In genomic region chr6:16522937-16523336, GRCh38 we compare ENCODE assay signal across 23 cellular contexts.
"Had no signal": no experiment of that assay in that cellular context is flagged by ENCODE, and none has a peak within 500 bp of the region (broad histone marks: within the 10 kb centered on the region; RNA-seq: fewer than 3 reads in every experiment).

No MANE protein-coding gene starts in this region.

- H3K36me3 ChIP-seq: colonic mucosa, ovary, vagina had no signal

- H3K27me3 Mint-ChIP-seq: progenitor cell of endocrine pancreas; stimulated activated naive CD8-positive, alpha-beta T cell treated with anti-CD3 and anti-CD28 coated beads, Interleukin-15, Interleukin-2, amounts not matched to agents 100 ng/mL and 50 ng/mL, for 24 hours had no signal

- H3K4me1 ChIP-seq: colonic mucosa had no signal

- H3K9me3 Mint-ChIP-seq: nephron; stimulated activated effector memory CD8-positive, alpha-beta T cell treated with anti-CD3 and anti-CD28 coated beads, Interleukin-12 subunit alpha, Interleukin-12 subunit beta, amount 100 ng/mL, for 72 hours had no signal

- ATAC-seq: gastroesophageal sphincter; mucosa of descending colon; sciatic nerve; stimulated activated effector memory CD8-positive, alpha-beta T cell treated with anti-CD3 and anti-CD28 coated beads, Interleukin-12 subunit alpha, Interleukin-12 subunit beta, amount 100 ng/mL, for 72 hours had no signal

- H3K27ac ChIP-seq: colonic mucosa, gastroesophageal sphincter, hepatocyte, ovary, thoracic aorta had no signal

- H3K9me3 ChIP-seq: colonic mucosa, gastroesophageal sphincter, left ventricle myocardium inferior, mucosa of descending colon, ovary, thoracic aorta, vagina had no signal

- H3K4me3 ChIP-seq: colonic mucosa, gastroesophageal sphincter, hepatocyte, left ventricle myocardium inferior, lung, mucosa of descending colon, ovary, skin epidermis, thoracic aorta, vagina had no signal

- H3K27me3 ChIP-seq: colonic mucosa, gastroesophageal sphincter, hepatocyte, ovary, vagina had no signal

- DNase-seq: activated CD4-positive, alpha-beta T cell treated with anti-CD3 and anti-CD28 coated beads for 4 hours; activated CD4-positive, alpha-beta T cell treated with anti-CD3 and anti-CD28 coated beads, Interleukin-2, amount 50 U/mL, for 4 hours; activated CD8-positive, alpha-beta memory T cell treated with anti-CD3 and anti-CD28 coated beads, Interleukin-2, amount 50 U/mL, for 4 hours; activated gamma-delta T cell treated with Interleukin-2 at 50 U/mL for 16 hours; activated naive CD4-positive, alpha-beta T cell treated with anti-CD3 and anti-CD28 coated beads, Interleukin-2, amount 50 U/mL, for 16 hours; activated T-cell treated with anti-CD3 and anti-CD28 coated beads, Interleukin-2, amount 50 U/mL, for 1 hour; colonic mucosa; effector CD8-positive, alpha-beta T cell; left ventricle myocardium inferior; mucosa of descending colon; ovary; stimulated activated CD4-positive, alpha-beta T cell treated with anti-CD3 and anti-CD28 coated beads, Interleukin-4, amount 100 ng/mL, for 24 hours had no signal

- H3K27ac Mint-ChIP-seq: progenitor cell of endocrine pancreas; stimulated activated effector memory CD8-positive, alpha-beta T cell treated with anti-CD3 and anti-CD28 coated beads, Interleukin-12 subunit alpha, Interleukin-12 subunit beta, amount 100 ng/mL, for 72 hours; stimulated activated naive CD8-positive, alpha-beta T cell treated with anti-CD3 and anti-CD28 coated beads, Interleukin-15, Interleukin-2, amounts not matched to agents 100 ng/mL and 50 ng/mL, for 24 hours had no signal

- H2AFZ ChIP-seq: hepatocyte had no signal

- H3K79me2 ChIP-seq: hepatocyte had no signal

- H3K4me2 ChIP-seq: hepatocyte had no signal

- H3K4me3 Mint-ChIP-seq: nephron; stimulated activated effector memory CD8-positive, alpha-beta T cell treated with anti-CD3 and anti-CD28 coated beads, Interleukin-12 subunit alpha, Interleukin-12 subunit beta, amount 100 ng/mL, for 72 hours; stimulated activated naive CD8-positive, alpha-beta T cell treated with anti-CD3 and anti-CD28 coated beads, Interleukin-15, Interleukin-2, amounts not matched to agents 100 ng/mL and 50 ng/mL, for 24 hours had no signal
